16 cellular contexts compared by ENCODE assay signal in genomic region chr7:5567810-5568209, GRCh38. TPM values are rescaled to one million over a fixed set of nuclear protein-coding genes. Genes with fewer than 3 reads are reported as not detected.
A peak's percentile ranks its signal among the peaks of the same experiment; 100 is the strongest.
DNase-seq lines count a peak whose midpoint lies in the region; ATAC-seq and TF ChIP-seq lines count a peak whose summit lies in the region.
"Had no signal": no experiment of that assay in that cellular context is flagged by ENCODE, and none has a peak within 500 bp of the region (broad histone marks: within the 10 kb centered on the region; RNA-seq: fewer than 3 reads in every experiment).

No MANE protein-coding gene starts in this region.

- peak overlapping the region; percentile 43 for H3K27ac Mint-ChIP-seq in glutamatergic neuron (ENCODE audit: unreplicated experiment)
- H3K27ac Mint-ChIP-seq: effector memory CD8-positive, alpha-beta T cell; memory B cell; neural progenitor cell had no signal

- H3K4me2 ChIP-seq in DND-41 (ENCODE audit: insufficient read depth, low read length) = no peak overlapping the region
- H3K4me2 ChIP-seq: neural progenitor cell had no signal

- ATAC-seq in DND-41 (ENCODE audit: insufficient read depth, low read depth) (no peak), GM21390 (IDR thresholded peaks at IDR 0.05; ENCODE audit: unreplicated experiment) (no peak)
- ATAC-seq: effector memory CD8-positive, alpha-beta T cell had no signal

- peaks cover 7% of the 10 kb centered on the region for H3K27me3 ChIP-seq in DND-41 (ENCODE audit: insufficient read depth, low read length, poor library complexity)
- H3K27me3 ChIP-seq: BE2C had no signal

- no peaks in the 10 kb centered on the region for H3K9me3 Mint-ChIP-seq in glutamatergic neuron (ENCODE audit: unreplicated experiment)
- H3K9me3 Mint-ChIP-seq: effector memory CD8-positive, alpha-beta T cell; memory B cell; neural progenitor cell had no signal

- H3K4me1 ChIP-seq in DND-41 (ENCODE audit: insufficient read depth, low read length) = peaks cover 43% of the 10 kb centered on the region
- H3K4me1 ChIP-seq: BE2C had no signal

- in situ Hi-C loops in GM13976 (cut with MboI; ENCODE audit: low sequenced_read_pairs, unreplicated experiment) = no loop called here

- peaks cover 9% of the 10 kb centered on the region; the same call in 1 of the 2 replicates for H4K20me1 ChIP-seq in DND-41 (ENCODE audit: insufficient read depth, low read length)

- H3K27me3 Mint-ChIP-seq in glutamatergic neuron (ENCODE audit: unreplicated experiment) = peaks cover 8% of the 10 kb centered on the region
- H3K27me3 Mint-ChIP-seq: memory B cell had no signal

- no peaks in the 10 kb centered on the region for H3K36me3 Mint-ChIP-seq in glutamatergic neuron (ENCODE audit: unreplicated experiment)
- H3K36me3 Mint-ChIP-seq: memory B cell, neural progenitor cell had no signal

- H3K4me1 Mint-ChIP-seq in glutamatergic neuron (ENCODE audit: low read depth, unreplicated experiment) = peaks cover 3% of the 10 kb centered on the region

- DNase-seq in DND-41 = peak; percentile 44
- peak; percentile 22 for DNase-seq in GM13976 (ENCODE audit: low spot score)
- peak; percentile 49 for DNase-seq in RPMI7951 (ENCODE audit: low read depth)
- DNase-seq in glutamatergic neuron = no peak
- DNase-seq in MV-4-11 (lab: John Stamatoyannopoulos, UW) = no peak
- no peak for DNase-seq in occipital lobe (lab: John Stamatoyannopoulos, UW)
- DNase-seq: activated CD8-positive, alpha-beta memory T cell treated with anti-CD3 and anti-CD28 coated beads for 24 hours; BE2C; effector memory CD8-positive, alpha-beta T cell; H7; NCI-H2081; stimulated activated CD4-positive, alpha-beta T cell treated with anti-CD3 and anti-CD28 coated beads, Interleukin-15, amount 100 ng/mL, for 24 hours had no signal

- no peak overlapping the region for H3K4me3 ChIP-seq in DND-41 (ENCODE audit: low read depth in 1 of 2, low read length in 2 of 2)
- H3K4me3 ChIP-seq: neural progenitor cell, tibial nerve had no signal

- H2AFZ ChIP-seq in DND-41 (ENCODE audit: low read depth, low read length) = peak overlapping the region; percentile 53; the same call in 1 of the 2 replicates
- H2AFZ ChIP-seq: neural progenitor cell had no signal

- no peaks in the 10 kb centered on the region for H3K79me2 ChIP-seq in DND-41 (ENCODE audit: insufficient read depth, low read length)

- no peak for TF ChIP-seq CTCF in DND-41 (IDR thresholded peaks at IDR 0.05; ENCODE audit: borderline replicate concordance, extremely low read depth, low read length, poor library complexity, severe bottlenecking)
- TF ChIP-seq CTCF in GM13976 (IDR thresholded peaks at IDR 0.05; ENCODE audit: borderline replicate concordance, control extremely low read depth, extremely low read depth, insufficient read depth, missing control alignments) = no peak
- TF ChIP-seq CTCF in glutamatergic neuron (IDR thresholded peaks at IDR 0.05; ENCODE audit: partially characterized antibody, unreplicated experiment) = no peak

- H3K36me3 ChIP-seq in DND-41 (ENCODE audit: insufficient read depth, low read length) = no peaks in the 10 kb centered on the region
- H3K36me3 ChIP-seq: BE2C, neural progenitor cell, tibial nerve had no signal

- H3K9me3 ChIP-seq in DND-41 (ENCODE audit: insufficient read depth, low read length, severe bottlenecking) = no peaks in the 10 kb centered on the region
- H3K9me3 ChIP-seq: BE2C, tibial nerve had no signal

- H3K4me3 Mint-ChIP-seq in glutamatergic neuron (ENCODE audit: unreplicated experiment) = no peak overlapping the region
- H3K4me3 Mint-ChIP-seq: memory B cell, neural progenitor cell had no signal

- no peak overlapping the region for H3K27ac ChIP-seq in DND-41 (ENCODE audit: low read length)
- H3K27ac ChIP-seq: neural progenitor cell, tibial nerve had no signal

- no peak overlapping the region for H3K9ac ChIP-seq in DND-41 (ENCODE audit: low read depth, low read length)
- H3K9ac ChIP-seq: neural progenitor cell had no signal

RNA-seq across cellular contexts. Expression of gene FSCN1, which starts 24.8 kb away (rescaled TPM):
- total RNA-seq in RPMI7951 (2014; rRNA removed; shearing (Covaris generic)) = 78.6 and 103 TPM in 2 replicates
- 749 TPM for total RNA-seq in glutamatergic neuron (ENCODE audit: unreplicated experiment)
- total RNA-seq in occipital lobe = 157 TPM

RNA-seq across cellular contexts. Expression of gene ACTB, which starts 37.4 kb away (rescaled TPM):
- total RNA-seq in RPMI7951 (2014; rRNA removed; shearing (Covaris generic)) = 5,178 and 5,762 TPM in 2 replicates
- total RNA-seq in glutamatergic neuron (ENCODE audit: unreplicated experiment) = 6,176 TPM
- total RNA-seq in occipital lobe = 1,571 TPM

RNA-seq across cellular contexts. Expression of gene FBXL18, which starts 54.2 kb away (rescaled TPM):
- 5.5 and 8.2 TPM in 2 replicates for total RNA-seq in RPMI7951 (2014; rRNA removed; shearing (Covaris generic))
- total RNA-seq in glutamatergic neuron (ENCODE audit: unreplicated experiment) (13.7 TPM), occipital lobe (3.6 TPM)

Comparison
In these comparisons a context has a peak if more than half of its experiments do, and no peak if none do; other contexts are left out.
1. DNase-seq: peak in DND-41 (single experiment), GM13976 (single experiment) and RPMI7951 (single experiment); none in glutamatergic neuron (single experiment), MV-4-11 (single experiment) and occipital lobe (single experiment).